1 cellular context compared by ENCODE assay signal in the genomic region with DNA sequence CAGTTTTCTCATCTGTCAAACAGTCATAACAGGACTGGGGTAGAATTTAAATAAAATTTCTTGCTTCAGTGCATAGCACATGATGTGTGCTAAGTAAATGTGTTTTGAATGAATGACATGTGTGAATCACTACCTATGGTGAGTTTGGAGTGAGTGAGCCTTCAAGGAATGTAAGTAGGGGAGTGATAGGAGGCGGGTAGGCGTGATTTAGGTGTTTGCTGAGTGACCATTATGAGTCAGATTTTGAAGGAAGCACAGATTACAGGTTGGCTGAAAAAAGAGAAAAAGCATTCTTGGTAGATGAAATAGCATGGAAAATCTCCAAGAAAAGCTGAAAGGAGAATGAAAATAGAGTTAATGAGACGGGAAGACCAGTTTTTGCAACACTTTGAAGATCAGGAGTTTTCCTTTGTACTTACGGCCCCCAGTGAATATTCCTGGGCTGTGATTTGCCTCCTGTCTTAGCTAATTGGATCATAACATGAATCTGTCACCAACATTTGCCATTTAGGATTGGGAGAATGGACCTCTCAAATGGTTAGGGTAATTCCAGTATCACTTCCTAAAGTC.
A peak's percentile ranks its signal among the peaks of the same experiment; 100 is the strongest.
TF ChIP-seq lines count a peak whose summit lies in the region.

No MANE protein-coding gene starts in this region.

TF ChIP-seq in HCT116, 20 proteins besides CTCF, POLR2A, EP300 and RAD21 (continued from another document):
- peak; percentile 57; the same call in 1 of the 2 replicates for TF ChIP-seq CEBPB (IDR thresholded peaks at IDR 0.05; ENCODE audit: low read depth)
- no peak for TF ChIP-seq ELF1 (IDR thresholded peaks at IDR 0.05; ENCODE audit: borderline replicate concordance, low read depth)
- peak; percentile 77; the same call in 1 of the 2 replicates for TF ChIP-seq SIN3A (IDR thresholded peaks at IDR 0.05; ENCODE audit: low read depth)
- TF ChIP-seq, protein P1, sequence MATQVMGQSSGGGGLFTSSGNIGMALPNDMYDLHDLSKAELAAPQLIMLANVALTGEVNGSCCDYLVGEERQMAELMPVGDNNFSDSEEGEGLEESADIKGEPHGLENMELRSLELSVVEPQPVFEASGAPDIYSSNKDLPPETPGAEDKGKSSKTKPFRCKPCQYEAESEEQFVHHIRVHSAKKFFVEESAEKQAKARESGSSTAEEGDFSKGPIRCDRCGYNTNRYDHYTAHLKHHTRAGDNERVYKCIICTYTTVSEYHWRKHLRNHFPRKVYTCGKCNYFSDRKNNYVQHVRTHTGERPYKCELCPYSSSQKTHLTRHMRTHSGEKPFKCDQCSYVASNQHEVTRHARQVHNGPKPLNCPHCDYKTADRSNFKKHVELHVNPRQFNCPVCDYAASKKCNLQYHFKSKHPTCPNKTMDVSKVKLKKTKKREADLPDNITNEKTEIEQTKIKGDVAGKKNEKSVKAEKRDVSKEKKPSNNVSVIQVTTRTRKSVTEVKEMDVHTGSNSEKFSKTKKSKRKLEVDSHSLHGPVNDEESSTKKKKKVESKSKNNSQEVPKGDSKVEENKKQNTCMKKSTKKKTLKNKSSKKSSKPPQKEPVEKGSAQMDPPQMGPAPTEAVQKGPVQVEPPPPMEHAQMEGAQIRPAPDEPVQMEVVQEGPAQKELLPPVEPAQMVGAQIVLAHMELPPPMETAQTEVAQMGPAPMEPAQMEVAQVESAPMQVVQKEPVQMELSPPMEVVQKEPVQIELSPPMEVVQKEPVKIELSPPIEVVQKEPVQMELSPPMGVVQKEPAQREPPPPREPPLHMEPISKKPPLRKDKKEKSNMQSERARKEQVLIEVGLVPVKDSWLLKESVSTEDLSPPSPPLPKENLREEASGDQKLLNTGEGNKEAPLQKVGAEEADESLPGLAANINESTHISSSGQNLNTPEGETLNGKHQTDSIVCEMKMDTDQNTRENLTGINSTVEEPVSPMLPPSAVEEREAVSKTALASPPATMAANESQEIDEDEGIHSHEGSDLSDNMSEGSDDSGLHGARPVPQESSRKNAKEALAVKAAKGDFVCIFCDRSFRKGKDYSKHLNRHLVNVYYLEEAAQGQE (IDR thresholded peaks at IDR 0.05; ENCODE audit: low read depth), result no peak
- peak; percentile 33 for TF ChIP-seq TCF7L2 (IDR thresholded peaks at IDR 0.05; ENCODE audit: borderline replicate concordance, extremely low read depth, insufficient read depth, insufficient read length)
- TF ChIP-seq, protein P2, sequence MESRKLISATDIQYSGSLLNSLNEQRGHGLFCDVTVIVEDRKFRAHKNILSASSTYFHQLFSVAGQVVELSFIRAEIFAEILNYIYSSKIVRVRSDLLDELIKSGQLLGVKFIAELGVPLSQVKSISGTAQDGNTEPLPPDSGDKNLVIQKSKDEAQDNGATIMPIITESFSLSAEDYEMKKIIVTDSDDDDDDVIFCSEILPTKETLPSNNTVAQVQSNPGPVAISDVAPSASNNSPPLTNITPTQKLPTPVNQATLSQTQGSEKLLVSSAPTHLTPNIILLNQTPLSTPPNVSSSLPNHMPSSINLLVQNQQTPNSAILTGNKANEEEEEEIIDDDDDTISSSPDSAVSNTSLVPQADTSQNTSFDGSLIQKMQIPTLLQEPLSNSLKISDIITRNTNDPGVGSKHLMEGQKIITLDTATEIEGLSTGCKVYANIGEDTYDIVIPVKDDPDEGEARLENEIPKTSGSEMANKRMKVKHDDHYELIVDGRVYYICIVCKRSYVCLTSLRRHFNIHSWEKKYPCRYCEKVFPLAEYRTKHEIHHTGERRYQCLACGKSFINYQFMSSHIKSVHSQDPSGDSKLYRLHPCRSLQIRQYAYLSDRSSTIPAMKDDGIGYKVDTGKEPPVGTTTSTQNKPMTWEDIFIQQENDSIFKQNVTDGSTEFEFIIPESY (IDR thresholded peaks at IDR 0.05; ENCODE audit: extremely low read depth, insufficient replicate concordance, low read length), result no peak
- TF ChIP-seq JUND (IDR thresholded peaks at IDR 0.05), result peak; percentile 87
- TF ChIP-seq EZH2phosphoT487 (IDR thresholded peaks at IDR 0.05; ENCODE audit: borderline replicate concordance), result no peak
- TF ChIP-seq MAX (IDR thresholded peaks at IDR 0.05), result peak; percentile 50; the same call in 1 of the 2 replicates
- TF ChIP-seq ATF3 (IDR thresholded peaks at IDR 0.05), result peak; percentile 25; the same call in 1 of the 2 replicates
